Comparison of ENCODE assay signal across 8 cellular contexts in the genomic region with DNA sequence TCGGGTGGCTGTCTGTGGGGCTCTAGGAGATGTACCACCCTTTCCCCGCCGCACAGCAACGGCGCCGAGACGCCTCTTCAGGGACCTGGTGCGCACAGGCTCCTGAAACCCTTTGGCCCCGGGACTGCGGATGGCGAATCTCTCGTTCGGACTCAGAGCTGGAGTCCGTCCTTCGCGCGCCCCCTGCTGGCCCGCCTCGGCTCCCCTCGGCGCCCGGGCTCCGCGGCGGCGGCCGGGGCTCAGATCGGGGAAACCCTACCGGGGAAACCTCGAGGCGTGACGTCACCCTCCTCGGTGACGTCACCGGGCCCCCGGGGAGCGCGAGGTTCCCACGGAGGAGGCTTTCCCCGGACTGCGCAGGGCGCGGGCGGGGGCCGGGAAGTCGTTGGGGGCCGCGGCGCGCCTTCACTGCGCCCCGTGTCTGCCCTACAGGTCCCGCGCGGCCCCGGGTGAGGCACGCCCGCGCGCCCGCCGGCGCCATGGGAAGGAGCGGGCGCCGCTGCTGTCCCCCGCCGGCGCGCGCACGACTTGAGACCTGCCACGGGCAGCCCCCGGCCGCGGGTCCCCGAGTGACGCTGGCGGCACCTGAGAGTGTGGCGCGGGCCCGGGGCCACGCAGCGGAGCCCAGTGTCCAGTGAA. TPM values are rescaled to one million over a fixed set of nuclear protein-coding genes. Genes with fewer than 3 reads are reported as not detected.
DNase-seq lines count a peak whose midpoint lies in the region; ATAC-seq and TF ChIP-seq lines count a peak whose summit lies in the region.

No MANE protein-coding gene starts in this region.

- H3K4me2 ChIP-seq in GM23338: peak overlapping the region; percentile 96
- peak overlapping the region; percentile 98 for H3K4me2 ChIP-seq in neuronal stem cell (ENCODE audit: insufficient read depth, low read length, poor library complexity, severe bottlenecking)

- H3K9me3 Mint-ChIP-seq in GM23338: peaks cover 3% of the 10 kb centered on the region; the same call in 2 of the 3 replicates

- peak overlapping the region; percentile 85 for H3K4me3 ChIP-seq in GM23338
- peak overlapping the region; percentile 21 for H3K4me3 ChIP-seq in SJCRH30
- peak overlapping the region in 1 of 2 donors; percentile 85 for H3K4me3 ChIP-seq in neuronal stem cell (ENCODE audit: low read length in 2 of 2)

- TF ChIP-seq CTCF in GM23338 (conservative IDR thresholded peaks at IDR 0.05; ENCODE audit: low read depth in 2 of 2): peak; percentile 66 to 88

- peak overlapping the region; percentile 100 for H3K23ac ChIP-seq in neuronal stem cell (ENCODE audit: low read depth, low read length, poor library complexity)

- peaks cover 21% of the 10 kb centered on the region; the same call in 1 of the 2 replicates for H4K20me1 ChIP-seq in GM23338 (replicated peaks; ENCODE audit: insufficient read depth)

- H3K9ac ChIP-seq in neuronal stem cell (ENCODE audit: low read depth, low read length, poor library complexity): peak overlapping the region; percentile 99

- peak; percentile 18 for ATAC-seq in GM23338

- peak overlapping the region; percentile 86 for H3K4ac ChIP-seq in neuronal stem cell (ENCODE audit: low read length)

- no peaks in the 10 kb centered on the region for H3K9me3 ChIP-seq in SJCRH30 (replicated peaks)
- no peaks in the 10 kb centered on the region for H3K9me3 ChIP-seq in neuronal stem cell (replicated peaks in 1 of 2; ENCODE audit: control insufficient read depth in 2 of 2, insufficient read depth in 1 of 2, low read depth in 1 of 2, low read length in 2 of 2)

- peak overlapping the region; percentile 38; the same call in 1 of the 2 replicates for H2AFZ ChIP-seq in GM23338
- no peak overlapping the region for H2AFZ ChIP-seq in neuronal stem cell (ENCODE audit: low read length)

- WGBS in neuronal stem cell (ENCODE audit: extremely low coverage in 2 of 2, insufficient read length in 2 of 2, insufficient replicate concordance in 1 of 2), 2 donors: no CpG with 5 or more reads among the region's 84 CpGs

- peak overlapping the region; percentile 91 for H2BK5ac ChIP-seq in neuronal stem cell (ENCODE audit: low read length)

- peaks cover 41% of the 10 kb centered on the region for H3F3A ChIP-seq in GM23338 (replicated peaks; ENCODE audit: low read depth)

- no peaks in the 10 kb centered on the region; the same call in 1 of the 2 replicates for H3K79me2 ChIP-seq in GM23338 (replicated peaks; ENCODE audit: insufficient read depth)

- H3K9me2 ChIP-seq in GM23338 (ENCODE audit: insufficient read depth): no peaks in the 10 kb centered on the region

- peak overlapping the region; percentile 10 for H2BK120ac ChIP-seq in neuronal stem cell (ENCODE audit: low read depth, low read length)

- H4K8ac ChIP-seq in neuronal stem cell (ENCODE audit: low read depth, low read length): peak overlapping the region; percentile 78

- H3K36me3 ChIP-seq in GM23338 (ENCODE audit: insufficient read depth) (peaks cover 8% of the 10 kb centered on the region; the same call in 1 of the 2 replicates), SJCRH30 (peaks cover 42% of the 10 kb centered on the region), neuronal stem cell (replicated peaks in 1 of 2; ENCODE audit: control insufficient read depth in 2 of 2, insufficient read depth in 2 of 2, low read length in 2 of 2) (peaks cover 24 to 69% of the 10 kb centered on the region in 2 donors)

- H4K91ac ChIP-seq in neuronal stem cell (ENCODE audit: low read depth, low read length, poor library complexity): peak overlapping the region; percentile 82

- H2AK5ac ChIP-seq in neuronal stem cell (ENCODE audit: low read depth, low read length): peak overlapping the region; percentile 98

- H3K4me1 ChIP-seq in GM23338 (ENCODE audit: insufficient read depth) (peaks cover 19% of the 10 kb centered on the region), SJCRH30 (no peaks in the 10 kb centered on the region), neuronal stem cell (ENCODE audit: control insufficient read depth in 2 of 2, insufficient read depth in 1 of 2, low read depth in 1 of 2, low read length in 2 of 2) (peaks cover 24 to 25% of the 10 kb centered on the region in 2 donors)

- H3K4me3 Mint-ChIP-seq in GM23338: peak overlapping the region; percentile 85

- H3K79me1 ChIP-seq in neuronal stem cell (ENCODE audit: low read depth, low read length): peaks cover 13% of the 10 kb centered on the region

- H3K36me3 Mint-ChIP-seq in GM23338 (ENCODE audit: low read depth): peaks cover 25% of the 10 kb centered on the region

- peak overlapping the region; percentile 97 for H3K14ac ChIP-seq in neuronal stem cell (ENCODE audit: low read length)

- H3K27ac Mint-ChIP-seq in GM23338: no peak overlapping the region

- H3K27me3 Mint-ChIP-seq in GM23338 (ENCODE audit: insufficient read depth, low read depth, poor library complexity): peaks cover 35% of the 10 kb centered on the region

- H3K27ac ChIP-seq in GM23338 (ENCODE audit: low read depth) (no peak overlapping the region), SJCRH30 (no peak overlapping the region), neuronal stem cell (replicated peaks; ENCODE audit: low read length) (peak overlapping the region; percentile 92)

- H3K4me1 Mint-ChIP-seq in GM23338: peaks cover 26% of the 10 kb centered on the region

- H2BK12ac ChIP-seq in neuronal stem cell (ENCODE audit: low read length): peak overlapping the region; percentile 100

- peak overlapping the region; percentile 99 for H3K18ac ChIP-seq in neuronal stem cell (ENCODE audit: low read length)

- peak; percentile 89 for DNase-seq in ELR (ENCODE audit: low read depth)
- peak; percentile 95 for DNase-seq in GM23338 (ENCODE audit: low spot score)
- DNase-seq in Kasumi-1 (lab: John Stamatoyannopoulos, UW): peak; percentile 73 to 78
- peak; percentile 57 to 68 for DNase-seq in SJCRH30
- DNase-seq in activated naive CD4-positive, alpha-beta T cell (lab: John Stamatoyannopoulos, UW): peak; percentile 86 to 93 (median 90)
- peak; percentile 77 for DNase-seq in foreskin melanocyte
- DNase-seq in neuronal stem cell (ENCODE audit: low spot score): peak; percentile 92
- DNase-seq in stromal cell of bone marrow (ENCODE audit: low read depth): peak; percentile 74

- H3K27me3 ChIP-seq in GM23338 (ENCODE audit: insufficient read depth) (peaks cover 19% of the 10 kb centered on the region), SJCRH30 (no peaks in the 10 kb centered on the region), neuronal stem cell (ENCODE audit: control insufficient read depth in 3 of 3, insufficient read depth in 3 of 3, low read depth in 1 of 3, low read length in 3 of 3) (peaks cover 0 to 2% (median 0%) of the 10 kb centered on the region in 3 experiments)

- H2BK15ac ChIP-seq in neuronal stem cell (ENCODE audit: low read length): peak overlapping the region; percentile 93

TF ChIP-seq in GM23338, 12 proteins besides CTCF, POLR2A, EP300 and RAD21 (continues in another document):
- TF ChIP-seq STAT1 (IDR thresholded peaks at IDR 0.05; ENCODE audit: unreplicated experiment): no peak
- TF ChIP-seq EZH2 (IDR thresholded peaks at IDR 0.05; ENCODE audit: low read depth, unreplicated experiment): no peak
- peak; percentile 99 for TF ChIP-seq CREB1 (CRISPR knock-in tag; IDR thresholded peaks at IDR 0.05; ENCODE audit: low read depth)
- no peak for TF ChIP-seq JUNB (IDR thresholded peaks at IDR 0.05; ENCODE audit: unreplicated experiment)

RNA-seq across cellular contexts. Expression of a gene that starts 7.9 kb away (rescaled TPM):
- 6.4 and 9.7 TPM in 2 replicates for total RNA-seq in GM23338 (2014; rRNA removed; shearing (Covaris generic))
- 7.6 and 7.7 TPM in 2 replicates for polyA plus RNA-seq in GM23338 (2016; fragmentation: Nextera tagmentation; extraction: Ambion mirVana)
- total RNA-seq in SJCRH30 (2014; rRNA removed; shearing (Covaris generic)): 6.4 TPM in 2 replicates
- polyA plus RNA-seq in neuronal stem cell (2013, experiment 1 of 2): 26.8 TPM
- polyA plus RNA-seq in neuronal stem cell (2013, experiment 2 of 2): 26.8 TPM

RNA-seq across cellular contexts. Expression of a gene that starts 18.9 kb away (rescaled TPM):
- total RNA-seq in GM23338 (2014; rRNA removed; shearing (Covaris generic)): 242 and 290 TPM in 2 replicates
- polyA plus RNA-seq in GM23338 (2016; fragmentation: Nextera tagmentation; extraction: Ambion mirVana): 102 and 106 TPM in 2 replicates
- 239 and 265 TPM in 2 replicates for total RNA-seq in SJCRH30 (2014; rRNA removed; shearing (Covaris generic))
- 205 TPM for polyA plus RNA-seq in neuronal stem cell (2013, experiment 1 of 2)
- 197 TPM for polyA plus RNA-seq in neuronal stem cell (2013, experiment 2 of 2)

RNA-seq across cellular contexts. Expression of a gene that starts 28.0 kb away (rescaled TPM):
- total RNA-seq in GM23338 (2014; rRNA removed; shearing (Covaris generic)): 37.2 and 56.8 TPM in 2 replicates
- polyA plus RNA-seq in GM23338 (2016; fragmentation: Nextera tagmentation; extraction: Ambion mirVana): 13.0 and 18.7 TPM in 2 replicates
- 45.1 and 48.4 TPM in 2 replicates for total RNA-seq in SJCRH30 (2014; rRNA removed; shearing (Covaris generic))
- polyA plus RNA-seq in neuronal stem cell (2013, experiment 1 of 2): 27.8 TPM
- polyA plus RNA-seq in neuronal stem cell (2013, experiment 2 of 2): 27.7 TPM

RNA-seq across cellular contexts. Expression of a gene that starts 42.9 kb away (rescaled TPM):
- total RNA-seq in GM23338 (2014; rRNA removed; shearing (Covaris generic)): 73.0 and 94.7 TPM in 2 replicates
- 128 TPM in 2 replicates for polyA plus RNA-seq in GM23338 (2016; fragmentation: Nextera tagmentation; extraction: Ambion mirVana)
- 58.4 and 68.5 TPM in 2 replicates for total RNA-seq in SJCRH30 (2014; rRNA removed; shearing (Covaris generic))
- polyA plus RNA-seq in neuronal stem cell (2013, experiment 1 of 2): 206 TPM
- 193 TPM for polyA plus RNA-seq in neuronal stem cell (2013, experiment 2 of 2)

RNA-seq across cellular contexts. Expression of a gene that starts 45.2 kb away (rescaled TPM):
- 2.6 and 2.9 TPM in 2 replicates for total RNA-seq in GM23338 (2014; rRNA removed; shearing (Covaris generic))
- 8.0 and 8.1 TPM in 2 replicates for polyA plus RNA-seq in GM23338 (2016; fragmentation: Nextera tagmentation; extraction: Ambion mirVana)
- 5.9 and 6.5 TPM in 2 replicates for total RNA-seq in SJCRH30 (2014; rRNA removed; shearing (Covaris generic))
- 2.1 TPM for polyA plus RNA-seq in neuronal stem cell (2013, experiment 1 of 2)
- polyA plus RNA-seq in neuronal stem cell (2013, experiment 2 of 2): 2.5 TPM
